Comparison of ENCODE assay signal across 8 cellular contexts in the genomic region with DNA sequence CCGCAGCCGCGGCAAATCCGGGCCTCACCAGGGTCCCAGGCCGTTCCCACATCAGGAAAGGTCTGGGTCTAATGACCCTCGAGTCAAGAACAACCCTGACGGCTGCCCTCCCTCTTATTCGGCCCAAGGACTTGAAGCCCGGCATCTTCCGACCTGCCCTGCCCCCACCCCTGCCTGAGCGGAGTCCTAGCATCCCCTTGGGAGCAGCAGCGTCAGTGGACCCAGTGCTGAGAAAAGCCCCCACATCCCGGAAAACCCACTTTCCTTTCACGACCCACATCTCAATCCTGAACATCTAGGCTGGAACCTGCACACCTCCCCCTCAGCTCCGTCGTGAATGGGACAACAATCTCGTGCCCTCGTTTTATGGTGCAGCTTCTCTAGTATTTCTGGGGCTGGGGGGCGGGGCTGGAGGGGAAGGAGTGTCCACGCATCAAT. TPM values are rescaled to one million over a fixed set of nuclear protein-coding genes. Genes with fewer than 3 reads are reported as not detected.
DNase-seq lines count a peak whose midpoint lies in the region; ATAC-seq and TF ChIP-seq lines count a peak whose summit lies in the region.
"Had no signal": no experiment of that assay in that cellular context is flagged by ENCODE, and none has a peak within 500 bp of the region (broad histone marks: within the 10 kb centered on the region; RNA-seq: fewer than 3 reads in every experiment).

No MANE protein-coding gene starts in this region.

- no peaks in the 10 kb centered on the region for H3K9me3 Mint-ChIP-seq in WTC11
- H3K9me3 Mint-ChIP-seq: activated T-cell treated with anti-CD3 and anti-CD28 coated beads, Interleukin-2, amount 50 U/mL, for 72 hours had no signal

- H3K27me3 Mint-ChIP-seq in WTC11 (ENCODE audit: low read depth): peaks cover 30% of the 10 kb centered on the region

- H3K4me1 Mint-ChIP-seq in WTC11: peaks cover 33% of the 10 kb centered on the region

- TF ChIP-seq CTCF in HEK293 (tag by site-specific recombination; IDR thresholded peaks at IDR 0.05): no peak
- TF ChIP-seq CTCF in WTC11 (IDR thresholded peaks at IDR 0.05): no peak

- ATAC-seq in WTC11: no peak
- ATAC-seq: activated T-cell treated with anti-CD3 and anti-CD28 coated beads, Interleukin-2, amount 50 U/mL, for 72 hours had no signal

- peaks cover 8% of the 10 kb centered on the region; the same call in 1 of the 2 replicates for H3K4me1 ChIP-seq in HEK293 (ENCODE audit: control insufficient read depth, insufficient read depth, low read length)

- no peak overlapping the region for H3K27ac ChIP-seq in HEK293 (ENCODE audit: extremely low read depth, low read depth, low read length)

- H3K36me3 Mint-ChIP-seq in WTC11: peaks cover 6% of the 10 kb centered on the region

- H3K9me3 ChIP-seq in HEK293 (ENCODE audit: control insufficient read depth, insufficient read depth, low read depth, low read length) (no peaks in the 10 kb centered on the region), iPS-18c (ENCODE audit: control insufficient read depth, insufficient read depth, low read length) (peaks cover 3% of the 10 kb centered on the region)

- no peak overlapping the region for H3K4me3 Mint-ChIP-seq in WTC11
- H3K4me3 Mint-ChIP-seq: activated T-cell treated with anti-CD3 and anti-CD28 coated beads, Interleukin-2, amount 50 U/mL, for 72 hours had no signal

- no peak overlapping the region for H3K27ac Mint-ChIP-seq in WTC11
- H3K27ac Mint-ChIP-seq: activated T-cell treated with anti-CD3 and anti-CD28 coated beads, Interleukin-2, amount 50 U/mL, for 72 hours had no signal

- H3K4me3 ChIP-seq in HEK293 (ENCODE audit: low read depth, low read length) (no peak overlapping the region), iPS-18c (ENCODE audit: insufficient read depth, low read depth, low read length) (peak overlapping the region; percentile 79)

- CTCF ChIA-PET in HEK293 (lab: Yijun Ruan, JAX): interaction anchor here (0.7 to 2.8 kb wide), 5 partner anchors 11 to 130 kb away, joined by 3 to 29 read pairs (median 12); no protein-coding TSS in a partner anchor
- CTCF ChIA-PET in WTC11 (lab: Charles Lee): interaction anchor here (0.7 to 3.1 kb wide), 5 partner anchors 11 to 224 kb away, joined by 3 to 63 read pairs (median 12); a partner anchor contains a TSS

- no peak for DNase-seq in WTC11 (ENCODE audit: low spot score)
- DNase-seq in stimulated activated CD8-positive, alpha-beta memory T cell treated with anti-CD3 and anti-CD28 coated beads, Interleukin-4, amount 100 ng/mL, for 48 hours: peak; percentile 27
- DNase-seq in NCI-H2196 (lab: John Stamatoyannopoulos, UW; ENCODE audit: unreplicated experiment): no peak
- no peak for DNase-seq in putamen (ENCODE audit: low spot score)
- DNase-seq in NCI-H510A treated with DMSO at 0.1 percent for 48 hours (lab: John Stamatoyannopoulos, UW): no peak
- DNase-seq: activated T-cell treated with anti-CD3 and anti-CD28 coated beads, Interleukin-2, amount 50 U/mL, for 72 hours had no signal

- peaks cover 17 to 55% of the 10 kb centered on the region in 2 experiments for H3K36me3 ChIP-seq in HEK293 (ENCODE audit: control insufficient read depth in 2 of 2, insufficient read depth in 1 of 2, low read length in 2 of 2)

- POLR2A ChIA-PET in HEK293 (lab: Yijun Ruan, JAX): interaction anchor here (0.6 to 3.2 kb wide), 7 partner anchors 13 to 112 kb away, joined by 3 to 110 read pairs (median 5); a partner anchor contains a TSS
- POLR2A ChIA-PET in WTC11 (lab: Charles Lee): no interaction called here

TF ChIP-seq in HEK293, 187 proteins besides CTCF, POLR2A, EP300 and RAD21:
- TF ChIP-seq ZNF776 (tag by site-specific recombination; IDR thresholded peaks at IDR 0.05; ENCODE audit: borderline replicate concordance) (no peak), MYNN (tag by site-specific recombination; IDR thresholded peaks at IDR 0.05; ENCODE audit: borderline replicate concordance) (0 out of 2 replicates have a peak, but pooled peaks have one; percentile 16), ZNF10 (tag by site-specific recombination; IDR thresholded peaks at IDR 0.05) (no peak)
- TF ChIP-seq, protein P1, sequence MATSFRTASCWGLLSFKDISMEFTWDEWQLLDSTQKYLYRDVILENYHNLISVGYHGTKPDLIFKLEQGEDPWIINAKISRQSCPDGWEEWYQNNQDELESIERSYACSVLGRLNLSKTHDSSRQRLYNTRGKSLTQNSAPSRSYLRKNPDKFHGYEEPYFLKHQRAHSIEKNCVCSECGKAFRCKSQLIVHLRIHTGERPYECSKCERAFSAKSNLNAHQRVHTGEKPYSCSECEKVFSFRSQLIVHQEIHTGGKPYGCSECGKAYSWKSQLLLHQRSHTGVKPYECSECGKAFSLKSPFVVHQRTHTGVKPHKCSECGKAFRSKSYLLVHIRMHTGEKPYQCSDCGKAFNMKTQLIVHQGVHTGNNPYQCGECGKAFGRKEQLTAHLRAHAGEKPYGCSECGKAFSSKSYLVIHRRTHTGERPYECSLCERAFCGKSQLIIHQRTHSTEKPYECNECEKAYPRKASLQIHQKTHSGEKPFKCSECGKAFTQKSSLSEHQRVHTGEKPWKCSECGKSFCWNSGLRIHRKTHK (tag by site-specific recombination; IDR thresholded peaks at IDR 0.05): no peak
- TF ChIP-seq, protein P2, sequence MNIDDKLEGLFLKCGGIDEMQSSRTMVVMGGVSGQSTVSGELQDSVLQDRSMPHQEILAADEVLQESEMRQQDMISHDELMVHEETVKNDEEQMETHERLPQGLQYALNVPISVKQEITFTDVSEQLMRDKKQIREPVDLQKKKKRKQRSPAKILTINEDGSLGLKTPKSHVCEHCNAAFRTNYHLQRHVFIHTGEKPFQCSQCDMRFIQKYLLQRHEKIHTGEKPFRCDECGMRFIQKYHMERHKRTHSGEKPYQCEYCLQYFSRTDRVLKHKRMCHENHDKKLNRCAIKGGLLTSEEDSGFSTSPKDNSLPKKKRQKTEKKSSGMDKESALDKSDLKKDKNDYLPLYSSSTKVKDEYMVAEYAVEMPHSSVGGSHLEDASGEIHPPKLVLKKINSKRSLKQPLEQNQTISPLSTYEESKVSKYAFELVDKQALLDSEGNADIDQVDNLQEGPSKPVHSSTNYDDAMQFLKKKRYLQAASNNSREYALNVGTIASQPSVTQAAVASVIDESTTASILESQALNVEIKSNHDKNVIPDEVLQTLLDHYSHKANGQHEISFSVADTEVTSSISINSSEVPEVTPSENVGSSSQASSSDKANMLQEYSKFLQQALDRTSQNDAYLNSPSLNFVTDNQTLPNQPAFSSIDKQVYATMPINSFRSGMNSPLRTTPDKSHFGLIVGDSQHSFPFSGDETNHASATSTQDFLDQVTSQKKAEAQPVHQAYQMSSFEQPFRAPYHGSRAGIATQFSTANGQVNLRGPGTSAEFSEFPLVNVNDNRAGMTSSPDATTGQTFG (tag by site-specific recombination; IDR thresholded peaks at IDR 0.05; ENCODE audit: borderline replicate concordance): no peak

TF ChIP-seq in WTC11, 78 proteins besides CTCF, POLR2A, EP300 and RAD21:
- 0 out of 2 replicates have a peak, but pooled peaks have one; percentile 29 for TF ChIP-seq ETV6 (CRISPR knock-in tag; IDR thresholded peaks at IDR 0.05)
- no peak for TF ChIP-seq SP1 (CRISPR knock-in tag; conservative IDR thresholded peaks at IDR 0.05)

RNA-seq across cellular contexts. Expression of a gene that starts 0.8 kb away (rescaled TPM):
- total RNA-seq in WTC11 (2021): 2.9 to 3.9 TPM (median 3.6 TPM) in 3 replicates

RNA-seq across cellular contexts. Expression of a gene that starts 1.7 kb away (rescaled TPM):
- 41.8 to 46.3 TPM (median 43.4 TPM) in 3 replicates for total RNA-seq in WTC11 (2021)

RNA-seq across cellular contexts. Expression of a gene that starts 2.1 kb away (rescaled TPM):
- 14.0 to 15.2 TPM (median 14.3 TPM) in 3 replicates for total RNA-seq in WTC11 (2021)

RNA-seq across cellular contexts. Expression of a gene that starts 21.6 kb away (rescaled TPM):
- 13.2 to 16.1 TPM (median 15.8 TPM) in 3 replicates for total RNA-seq in WTC11 (2021)

RNA-seq across cellular contexts. Expression of a gene that starts 32.9 kb away (rescaled TPM):
- total RNA-seq in WTC11 (2021): 38.9 to 42.0 TPM (median 39.5 TPM) in 3 replicates
